8 cellular contexts compared by ENCODE assay signal in genomic region chr22:21657361-21658118, GRCh38. TPM values are rescaled to one million over a fixed set of nuclear protein-coding genes. Genes with fewer than 3 reads are reported as not detected.
DNase-seq lines count a peak whose midpoint lies in the region; ATAC-seq and TF ChIP-seq lines count a peak whose summit lies in the region.

No MANE protein-coding gene starts in this region.

- H3K36me3 Mint-ChIP-seq in CD4-positive, alpha-beta memory T cell: no peaks in the 10 kb centered on the region

- H3K27ac Mint-ChIP-seq in CD4-positive, alpha-beta memory T cell: peak overlapping the region in 4 of 7 donors; percentile 42 to 80 (median 68)

- H3K4me3 ChIP-seq in CD4-positive, alpha-beta memory T cell (ENCODE audit: low read length in 2 of 2): peak overlapping the region; percentile 52 to 57
- H3K4me3 ChIP-seq in HUES64 (ENCODE audit: low read length) (peak overlapping the region; percentile 63), OCI-LY3 (ENCODE audit: low read length) (peak overlapping the region; percentile 83), fibroblast of mammary gland (ENCODE audit: control insufficient read depth, low read depth, low read length) (peak overlapping the region; percentile 41), neuron (ENCODE audit: low read length) (peak overlapping the region; percentile 45), thoracic aorta (peak overlapping the region; percentile 70)

- ATAC-seq in GM19395 (IDR thresholded peaks at IDR 0.05; ENCODE audit: unreplicated experiment): peak; percentile 56
- ATAC-seq in thoracic aorta (ENCODE audit: insufficient number of reproducible peaks, low FRiP score, low read depth): no peak

- DNase-seq in CD4-positive, alpha-beta memory T cell: peak; percentile 69 to 80 (median 70)
- DNase-seq in activated T-cell treated with anti-CD3 and anti-CD28 coated beads for 4 hours (peak; percentile 59), fibroblast of mammary gland (ENCODE audit: low read depth) (no peak), thoracic aorta (ENCODE audit: low spot score) (no peak)

- H3K27me3 Mint-ChIP-seq in CD4-positive, alpha-beta memory T cell: no peaks in the 10 kb centered on the region

- WGBS in HUES64: 1% methylated on average over 86 of the region's 86 CpGs

- H3K4me1 Mint-ChIP-seq in CD4-positive, alpha-beta memory T cell: peaks cover 10 to 14% (median 11%) of the 10 kb centered on the region in 4 donors

- CTCF ChIA-PET in CD4-positive, alpha-beta memory T cell (lab: Charles Lee; ENCODE audit: partially characterized antibody): interaction anchor here (1.3 to 2.4 kb wide), 3 partner anchors 11 to 15 kb away, joined by 6 to 14 read pairs (median 11); partner anchors contain the start of gene SDF2L1

- H2AFZ ChIP-seq in OCI-LY3 (ENCODE audit: low read depth, low read length) (peak overlapping the region; percentile 48; the same call in 1 of the 2 replicates), neuron (ENCODE audit: low read depth, low read length) (peak overlapping the region; percentile 62)

- peaks cover 8% of the 10 kb centered on the region for H3K79me2 ChIP-seq in OCI-LY3 (ENCODE audit: low read length)

- H3K27me3 ChIP-seq in CD4-positive, alpha-beta memory T cell (ENCODE audit: insufficient read depth, low read length): no peaks in the 10 kb centered on the region
- H3K27me3 ChIP-seq in HUES64 (ENCODE audit: insufficient read depth, low read length) (no peaks in the 10 kb centered on the region; the same call in 1 of the 2 replicates), OCI-LY3 (ENCODE audit: low read depth, low read length) (no peaks in the 10 kb centered on the region), neuron (ENCODE audit: insufficient read depth, low read length) (no peaks in the 10 kb centered on the region), thoracic aorta (replicated peaks; ENCODE audit: insufficient read depth) (no peaks in the 10 kb centered on the region)

- peak overlapping the region; percentile 95 for H3K4me2 ChIP-seq in OCI-LY3 (ENCODE audit: low read length)

- peaks cover 19% of the 10 kb centered on the region for H3K4me1 ChIP-seq in CD4-positive, alpha-beta memory T cell (ENCODE audit: insufficient read depth, low read length)
- peaks cover 12% of the 10 kb centered on the region for H3K4me1 ChIP-seq in HUES64 (ENCODE audit: insufficient read depth, low read length)
- peaks cover 16% of the 10 kb centered on the region for H3K4me1 ChIP-seq in OCI-LY3 (ENCODE audit: low read length)
- H3K4me1 ChIP-seq in neuron (ENCODE audit: insufficient read depth, low read length): peaks cover 23% of the 10 kb centered on the region
- peaks cover 0 to 9% of the 10 kb centered on the region in 2 donors for H3K4me1 ChIP-seq in thoracic aorta (ENCODE audit: control insufficient read depth in 1 of 2, low read depth in 2 of 2)

- H3K36me3 ChIP-seq in CD4-positive, alpha-beta memory T cell (ENCODE audit: insufficient read depth, low read length): no peaks in the 10 kb centered on the region
- H3K36me3 ChIP-seq in HUES64 (ENCODE audit: insufficient read depth, low read length): peaks cover 24% of the 10 kb centered on the region
- peaks cover 10% of the 10 kb centered on the region for H3K36me3 ChIP-seq in OCI-LY3 (replicated peaks; ENCODE audit: low read depth, low read length)
- H3K36me3 ChIP-seq in neuron (ENCODE audit: insufficient read depth, low read length): peaks cover 17% of the 10 kb centered on the region
- H3K36me3 ChIP-seq in thoracic aorta: no peaks in the 10 kb centered on the region

- H3K9me3 ChIP-seq in CD4-positive, alpha-beta memory T cell (ENCODE audit: control insufficient read depth in 1 of 2, low read length in 2 of 2): no peaks in the 10 kb centered on the region
- H3K9me3 ChIP-seq in HUES64 (ENCODE audit: insufficient read depth, low read depth, low read length) (no peaks in the 10 kb centered on the region), OCI-LY3 (ENCODE audit: insufficient read depth, low read length) (no peaks in the 10 kb centered on the region), neuron (ENCODE audit: low read length) (no peaks in the 10 kb centered on the region), thoracic aorta (no peaks in the 10 kb centered on the region)

- peak overlapping the region; percentile 35 for H3K27ac ChIP-seq in CD4-positive, alpha-beta memory T cell (ENCODE audit: low read depth, low read length)
- H3K27ac ChIP-seq in HUES64 (ENCODE audit: low read depth, low read length): peak overlapping the region; percentile 85
- 0 out of 2 replicates have a peak overlapping the region, but pooled peaks have one; percentile 3 for H3K27ac ChIP-seq in OCI-LY3 (ENCODE audit: low read length)
- H3K27ac ChIP-seq in thoracic aorta: no peak overlapping the region

- no peaks in the 10 kb centered on the region for H4K20me1 ChIP-seq in OCI-LY3 (ENCODE audit: insufficient read depth, low read length)

- POLR2A ChIA-PET in CD4-positive, alpha-beta memory T cell (lab: Charles Lee; ENCODE audit: partially characterized antibody): interaction anchor here (1.2 to 1.5 kb wide), 2 partner anchors 15 kb away, joined by 7 read pairs; partner anchors contain the start of gene SDF2L1

- H3K4me3 Mint-ChIP-seq in CD4-positive, alpha-beta memory T cell: peak overlapping the region; percentile 80 to 92 (median 88)

- intact Hi-C loops in CD4-positive, alpha-beta memory T cell (cut with micrococcal nuclease): loop anchor here (1.0 kb wide), 1 partner anchor 15 kb away; the partner anchor contains the start of gene SDF2L1

- H3K9me3 Mint-ChIP-seq in CD4-positive, alpha-beta memory T cell: peaks cover 0 to 2% (median 0%) of the 10 kb centered on the region in 8 donors

- no peak for TF ChIP-seq CTCF in OCI-LY3 (IDR thresholded peaks at IDR 0.05; ENCODE audit: low read depth, low read length)
- TF ChIP-seq CTCF in fibroblast of mammary gland (conservative IDR thresholded peaks at IDR 0.05; ENCODE audit: control insufficient read depth, insufficient read depth, low read depth, low read length): no peak
- TF ChIP-seq CTCF in thoracic aorta (IDR thresholded peaks at IDR 0.05): peak; percentile 20

- H3K9ac ChIP-seq in HUES64 (ENCODE audit: low read depth, low read length) (peak overlapping the region; percentile 59), OCI-LY3 (ENCODE audit: low read length) (peak overlapping the region; percentile 65)

RNA-seq across cellular contexts. Expression of gene PPIL2, which starts 8.3 kb away (rescaled TPM):
- 10 to 100 TPM; 75.5 to 81.4 TPM for total RNA-seq in CD4-positive, alpha-beta memory T cell
- 10 to 100 TPM; 12.0 to 38.9 TPM for polyA plus RNA-seq in CD4-positive, alpha-beta memory T cell
- 32.8 TPM for polyA plus RNA-seq in HUES64 (2013, experiment 1 of 2)
- polyA plus RNA-seq in HUES64 (2013, experiment 2 of 2): 31.8 TPM
- 10 to 100 TPM; 32.0 to 33.7 TPM for total RNA-seq in thoracic aorta

RNA-seq across cellular contexts. Expression of gene SDF2L1, which starts 15.4 kb away (rescaled TPM):
- total RNA-seq in CD4-positive, alpha-beta memory T cell: 10 to 100 TPM; 39.6 to 44.3 TPM
- polyA plus RNA-seq in CD4-positive, alpha-beta memory T cell: 10 to 100 TPM; 78.0 to 99.1 TPM
- polyA plus RNA-seq in HUES64 (2013, experiment 1 of 2): 31.3 TPM
- polyA plus RNA-seq in HUES64 (2013, experiment 2 of 2): 27.8 TPM
- 10 to 100 TPM; 40.9 to 54.0 TPM for total RNA-seq in thoracic aorta

RNA-seq across cellular contexts. Expression of gene CCDC116, which starts 25.0 kb away (rescaled TPM):
- total RNA-seq in CD4-positive, alpha-beta memory T cell: under 1 TPM; 0.19 to 0.29 TPM
- polyA plus RNA-seq in CD4-positive, alpha-beta memory T cell: not detected
- 0.15 TPM for polyA plus RNA-seq in HUES64 (2013, experiment 1 of 2)
- not detected for polyA plus RNA-seq in HUES64 (2013, experiment 2 of 2)
- under 1 TPM in 1 of 2 donors, not detected in 1; 0.71 TPM for total RNA-seq in thoracic aorta

RNA-seq across cellular contexts. Expression of gene YDJC, which starts 27.7 kb away (rescaled TPM):
- total RNA-seq in CD4-positive, alpha-beta memory T cell: 10 to 100 TPM; 45.7 to 46.0 TPM
- polyA plus RNA-seq in CD4-positive, alpha-beta memory T cell: 10 to 100 TPM; 47.5 to 52.8 TPM
- 18.9 TPM for polyA plus RNA-seq in HUES64 (2013, experiment 1 of 2)
- polyA plus RNA-seq in HUES64 (2013, experiment 2 of 2): 16.9 TPM
- 10 to 100 TPM; 18.3 to 32.3 TPM for total RNA-seq in thoracic aorta

Comparison
In these comparisons a context has a peak if more than half of its experiments do, and no peak if none do; other contexts are left out.
1. DNase-seq: peak in CD4-positive, alpha-beta memory T cell (5 of 5) and activated T-cell treated with anti-CD3 and anti-CD28 coated beads for 4 hours (single experiment); none in fibroblast of mammary gland (single experiment) and thoracic aorta (single experiment).
2. H3K27ac ChIP-seq: peak in CD4-positive, alpha-beta memory T cell (single experiment), HUES64 (single experiment) and OCI-LY3 (single experiment); none in thoracic aorta (0 of 2).
3. Peak in every context shown above with its lines, with median percentiles within 50 percentile points of each other: H3K4me3 ChIP-seq.